ENCODE assay signal across 19 cellular contexts in the genomic region with DNA sequence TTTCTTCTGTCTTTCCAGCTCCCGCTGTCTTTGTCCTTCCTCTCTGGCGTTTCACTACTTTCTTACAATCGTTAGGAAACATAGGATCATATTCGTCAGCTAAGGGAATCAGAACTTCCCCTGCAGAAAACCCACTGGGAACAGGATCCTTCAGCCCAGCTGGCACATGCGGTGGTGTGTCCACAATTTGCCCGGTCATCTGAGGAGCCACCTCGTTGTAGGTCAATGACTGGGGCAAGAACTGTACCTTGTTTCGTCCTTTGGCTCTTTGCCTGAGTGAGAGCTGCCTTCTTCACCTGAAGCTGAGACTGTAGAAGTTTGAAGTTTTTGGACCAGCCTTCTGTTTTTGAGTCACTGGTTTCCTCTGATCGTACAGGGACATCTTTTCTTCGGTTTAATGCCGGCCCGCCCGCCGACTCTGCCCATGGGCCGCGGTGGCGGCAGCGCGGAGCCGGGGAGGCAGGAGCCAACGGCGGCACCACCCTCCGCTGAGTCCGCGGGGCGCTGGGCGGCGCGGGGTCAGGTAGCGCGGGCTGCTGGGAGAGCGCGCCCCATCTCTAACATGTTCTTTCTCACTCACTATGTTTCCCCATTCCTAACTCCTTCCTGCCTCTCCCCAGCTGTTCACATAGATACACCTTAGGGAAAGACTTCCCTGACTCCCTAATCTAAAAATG.
DNase-seq lines count a peak whose midpoint lies in the region; ATAC-seq and TF ChIP-seq lines count a peak whose summit lies in the region.
"Had no signal": no experiment of that assay in that cellular context is flagged by ENCODE, and none has a peak within 500 bp of the region (broad histone marks: within the 10 kb centered on the region; RNA-seq: fewer than 3 reads in every experiment).

No MANE protein-coding gene starts in this region.

- H2BK15ac ChIP-seq in mesenchymal stem cell (ENCODE audit: low read depth, poor library complexity, severe bottlenecking): peak overlapping the region; percentile 13

- CTCF ChIA-PET in activated naive CD4-positive, alpha-beta T cell treated with anti-CD3 and anti-CD28 coated beads for 36 hours (lab: Charles Lee): interaction anchor here (1.6 kb wide), 1 partner anchor 10 kb away, joined by 6 read pairs; no protein-coding TSS in a partner anchor

- H3K27me3 ChIP-seq in mesenchymal stem cell (ENCODE audit: control insufficient read depth in 1 of 2, insufficient read depth in 1 of 2, low read length in 2 of 2): no peaks in the 10 kb centered on the region
- H3K27me3 ChIP-seq in upper lobe of right lung: no peaks in the 10 kb centered on the region
- H3K27me3 ChIP-seq: BLaER1 treated with 17β-estradiol and CSF1 and Interleukin-3, amounts not matched to agents 10 nM and 100 nM had no signal

- H3K23ac ChIP-seq in mesenchymal stem cell (ENCODE audit: low read length in 2 of 2): no peak overlapping the region

- H2AK5ac ChIP-seq in mesenchymal stem cell (ENCODE audit: low read length, severe bottlenecking): no peak overlapping the region

- no peak overlapping the region for H3K27ac Mint-ChIP-seq in activated naive CD4-positive, alpha-beta T cell treated with anti-CD3 and anti-CD28 coated beads for 36 hours
- H3K27ac Mint-ChIP-seq: B cell; CD14-positive monocyte; CD4-positive, alpha-beta T cell; CD8-positive, alpha-beta memory T cell; H9 had no signal

- H3K4me3 ChIP-seq in mesenchymal stem cell (ENCODE audit: insufficient read depth in 1 of 2, low read depth in 1 of 2, low read length in 2 of 2) (no peak overlapping the region), upper lobe of right lung (no peak overlapping the region)
- H3K4me3 ChIP-seq: BLaER1 treated with 17β-estradiol and CSF1 and Interleukin-3, amounts not matched to agents 10 nM and 100 nM; GM12878 had no signal

- H3K14ac ChIP-seq in mesenchymal stem cell (ENCODE audit: low read length in 2 of 2): no peak overlapping the region

- ATAC-seq in left ventricle myocardium superior (no peak), Right ventricle myocardium inferior (no peak), upper lobe of right lung (peak; percentile 15), GM18502 (IDR thresholded peaks at IDR 0.05; ENCODE audit: poor library complexity, unreplicated experiment) (no peak)
- ATAC-seq: GM12878, HCT116 had no signal

- no peaks in the 10 kb centered on the region for H3K9me3 ChIP-seq in mesenchymal stem cell (ENCODE audit: control insufficient read depth, low read length)
- H3K9me3 ChIP-seq in upper lobe of right lung: no peaks in the 10 kb centered on the region

- H3K27ac ChIP-seq in mesenchymal stem cell (ENCODE audit: low read length, poor library complexity, severe bottlenecking): no peak overlapping the region
- no peak overlapping the region for H3K27ac ChIP-seq in upper lobe of right lung
- H3K27ac ChIP-seq: 22Rv1; BLaER1 treated with 17β-estradiol and CSF1 and Interleukin-3, amounts not matched to agents 10 nM and 100 nM had no signal

- no peak overlapping the region for H2BK5ac ChIP-seq in mesenchymal stem cell (ENCODE audit: low read depth, low read length, poor library complexity, severe bottlenecking)

- intact Hi-C loops in left ventricle myocardium superior (cut with micrococcal nuclease) (no loop called here), Right ventricle myocardium inferior (cut with DNase I) (no loop called here), upper lobe of right lung (cut with DNase I) (no loop called here)
- intact Hi-C loops in activated naive CD4-positive, alpha-beta T cell treated with anti-CD3 and anti-CD28 coated beads for 36 hours (cut with micrococcal nuclease): no loop called here

- peak overlapping the region; percentile 6 to 15 for H2BK12ac ChIP-seq in mesenchymal stem cell (ENCODE audit: low read length in 2 of 2)

- H3K9ac ChIP-seq in mesenchymal stem cell (ENCODE audit: low read length): no peak overlapping the region
- H3K9ac ChIP-seq: BLaER1 treated with 17β-estradiol and CSF1 and Interleukin-3, amounts not matched to agents 10 nM and 100 nM had no signal

- H3K18ac ChIP-seq in mesenchymal stem cell (ENCODE audit: low read depth in 1 of 2, low read length in 2 of 2): no peak overlapping the region

- H3K79me1 ChIP-seq in mesenchymal stem cell (replicated peaks; ENCODE audit: low read length, poor library complexity, severe bottlenecking): no peaks in the 10 kb centered on the region

- peak overlapping the region; percentile 19 to 60 for H3K4ac ChIP-seq in mesenchymal stem cell (ENCODE audit: low read depth in 1 of 2, low read length in 2 of 2)

- no peak overlapping the region for H3K4me2 ChIP-seq in mesenchymal stem cell (ENCODE audit: low read length, poor library complexity, severe bottlenecking)
- H3K4me2 ChIP-seq: BLaER1 treated with 17β-estradiol and CSF1 and Interleukin-3, amounts not matched to agents 10 nM and 100 nM had no signal

- H4K91ac ChIP-seq in mesenchymal stem cell (ENCODE audit: low read length): peak overlapping the region; percentile 67

- 99% methylated on average over 33 of the region's 33 CpGs for WGBS in mesenchymal stem cell

- H3K36me3 Mint-ChIP-seq in activated naive CD4-positive, alpha-beta T cell treated with anti-CD3 and anti-CD28 coated beads for 36 hours (ENCODE audit: low read depth): no peaks in the 10 kb centered on the region
- H3K36me3 Mint-ChIP-seq: CD14-positive monocyte; CD8-positive, alpha-beta memory T cell had no signal

- H2AFZ ChIP-seq in mesenchymal stem cell (ENCODE audit: low read depth, low read length): no peak overlapping the region

- no peak for TF ChIP-seq CTCF in upper lobe of right lung (IDR thresholded peaks at IDR 0.05)

- DNase-seq in left ventricle myocardium superior: peak; percentile 25
- DNase-seq in Right ventricle myocardium inferior (ENCODE audit: missing footprints): no peak
- DNase-seq in mesenchymal stem cell: no peak
- DNase-seq in upper lobe of right lung: no peak
- no peak for DNase-seq in activated naive CD4-positive, alpha-beta T cell treated with anti-CD3 and anti-CD28 coated beads for 36 hours
- DNase-seq: CD4-positive, alpha-beta T cell; CD8-positive, alpha-beta memory T cell; DMS 273 treated with DMSO at 0.1 percent for 48 hours; DMS79; EL; GDM1; H9 had no signal

- H3K4me1 ChIP-seq in mesenchymal stem cell (ENCODE audit: control insufficient read depth, insufficient read depth, low read depth, low read length): no peaks in the 10 kb centered on the region
- H3K4me1 ChIP-seq in upper lobe of right lung: no peaks in the 10 kb centered on the region
- H3K4me1 ChIP-seq: BLaER1 treated with 17β-estradiol and CSF1 and Interleukin-3, amounts not matched to agents 10 nM and 100 nM had no signal

- H3K4me3 Mint-ChIP-seq in activated naive CD4-positive, alpha-beta T cell treated with anti-CD3 and anti-CD28 coated beads for 36 hours: no peak overlapping the region
- H3K4me3 Mint-ChIP-seq: B cell; CD14-positive monocyte; CD4-positive, alpha-beta T cell; CD8-positive, alpha-beta memory T cell; H9 had no signal

- no peaks in the 10 kb centered on the region for H3K9me3 Mint-ChIP-seq in activated naive CD4-positive, alpha-beta T cell treated with anti-CD3 and anti-CD28 coated beads for 36 hours
- H3K9me3 Mint-ChIP-seq: CD4-positive, alpha-beta T cell; H9 had no signal

- no peak overlapping the region for H4K8ac ChIP-seq in mesenchymal stem cell (ENCODE audit: low read length)

- no peaks in the 10 kb centered on the region for H3K27me3 Mint-ChIP-seq in activated naive CD4-positive, alpha-beta T cell treated with anti-CD3 and anti-CD28 coated beads for 36 hours (ENCODE audit: low read depth)
- H3K27me3 Mint-ChIP-seq: B cell; CD4-positive, alpha-beta T cell had no signal

- no peaks in the 10 kb centered on the region for H3K4me1 Mint-ChIP-seq in activated naive CD4-positive, alpha-beta T cell treated with anti-CD3 and anti-CD28 coated beads for 36 hours (ENCODE audit: low read depth)
- H3K4me1 Mint-ChIP-seq: B cell; CD14-positive monocyte; CD8-positive, alpha-beta memory T cell; H9 had no signal

- H3K36me3 ChIP-seq in mesenchymal stem cell (ENCODE audit: control insufficient read depth in 1 of 2, insufficient read depth in 2 of 2, low read depth in 1 of 2, low read length in 2 of 2) (no peaks in the 10 kb centered on the region), upper lobe of right lung (no peaks in the 10 kb centered on the region)

- H2BK120ac ChIP-seq in mesenchymal stem cell (ENCODE audit: low read depth, low read length): no peak overlapping the region
